Comparison of ENCODE assay signal across 8 cellular contexts in the genomic region with DNA sequence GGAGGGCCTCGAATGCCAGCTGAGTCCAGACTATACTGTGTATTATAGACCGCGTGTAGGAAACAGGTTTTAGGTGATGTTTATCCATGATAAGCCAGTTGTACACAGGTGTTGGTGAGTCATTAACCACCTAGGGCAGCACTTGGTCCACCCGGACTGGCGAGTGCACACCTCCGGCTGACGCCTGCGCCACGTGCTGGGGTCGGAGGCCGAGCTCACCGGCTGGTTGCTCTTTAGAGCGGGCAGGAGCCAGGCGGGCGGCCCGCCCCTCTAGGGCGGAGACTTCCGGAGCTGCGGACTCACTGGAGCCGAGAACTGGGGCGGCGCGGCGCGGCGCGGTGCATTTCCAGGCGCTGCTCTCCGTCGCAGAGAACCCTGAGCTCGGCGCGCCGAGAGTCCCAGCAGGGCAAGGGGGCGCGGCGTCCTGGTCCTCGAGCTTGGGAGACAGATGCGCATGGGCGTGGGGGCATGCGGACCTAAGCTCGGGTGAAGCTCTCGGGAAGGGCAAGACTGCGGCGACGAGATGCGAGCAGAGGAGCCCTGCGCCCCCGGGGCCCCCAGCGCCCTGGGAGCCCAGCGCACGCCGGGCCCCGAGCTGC. TPM values are rescaled to one million over a fixed set of nuclear protein-coding genes. Genes with fewer than 3 reads are reported as not detected.
DNase-seq lines count a peak whose midpoint lies in the region; ATAC-seq and TF ChIP-seq lines count a peak whose summit lies in the region.

A gene with protein sequence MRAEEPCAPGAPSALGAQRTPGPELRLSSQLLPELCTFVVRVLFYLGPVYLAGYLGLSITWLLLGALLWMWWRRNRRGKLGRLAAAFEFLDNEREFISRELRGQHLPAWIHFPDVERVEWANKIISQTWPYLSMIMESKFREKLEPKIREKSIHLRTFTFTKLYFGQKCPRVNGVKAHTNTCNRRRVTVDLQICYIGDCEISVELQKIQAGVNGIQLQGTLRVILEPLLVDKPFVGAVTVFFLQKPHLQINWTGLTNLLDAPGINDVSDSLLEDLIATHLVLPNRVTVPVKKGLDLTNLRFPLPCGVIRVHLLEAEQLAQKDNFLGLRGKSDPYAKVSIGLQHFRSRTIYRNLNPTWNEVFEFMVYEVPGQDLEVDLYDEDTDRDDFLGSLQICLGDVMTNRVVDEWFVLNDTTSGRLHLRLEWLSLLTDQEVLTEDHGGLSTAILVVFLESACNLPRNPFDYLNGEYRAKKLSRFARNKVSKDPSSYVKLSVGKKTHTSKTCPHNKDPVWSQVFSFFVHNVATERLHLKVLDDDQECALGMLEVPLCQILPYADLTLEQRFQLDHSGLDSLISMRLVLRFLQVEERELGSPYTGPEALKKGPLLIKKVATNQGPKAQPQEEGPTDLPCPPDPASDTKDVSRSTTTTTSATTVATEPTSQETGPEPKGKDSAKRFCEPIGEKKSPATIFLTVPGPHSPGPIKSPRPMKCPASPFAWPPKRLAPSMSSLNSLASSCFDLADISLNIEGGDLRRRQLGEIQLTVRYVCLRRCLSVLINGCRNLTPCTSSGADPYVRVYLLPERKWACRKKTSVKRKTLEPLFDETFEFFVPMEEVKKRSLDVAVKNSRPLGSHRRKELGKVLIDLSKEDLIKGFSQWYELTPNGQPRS (plus strand): TSS at position 341 of the 599 bp plus-strand sequence. CDS start 183 bp downstream, at position 524.

- no peak for TF ChIP-seq CTCF in body of pancreas (IDR thresholded peaks at IDR 0.05)

- intact Hi-C loops in body of pancreas (cut with DNase I): no loop called here

- H3K27me3 ChIP-seq in body of pancreas: no peaks in the 10 kb centered on the region
- H3K27me3 ChIP-seq in iPS-18a (ENCODE audit: control insufficient read depth, insufficient read depth, low read length): peaks cover 49% of the 10 kb centered on the region

- peak; percentile 37 for DNase-seq in Caki2 (ENCODE audit: low read depth)
- peak; percentile 52 for DNase-seq in Jurkat, Clone E6-1 (ENCODE audit: low read depth, low spot score)
- no peak for DNase-seq in SK-N-MC (ENCODE audit: low read depth, low spot score)
- DNase-seq in body of pancreas: peak; percentile 78 to 92 (median 88)
- peak; percentile 88 for DNase-seq in retina
- DNase-seq in NCI-H1694 (lab: John Stamatoyannopoulos, UW): no peak

- TF ChIP-seq POLR2A in body of pancreas (IDR thresholded peaks at IDR 0.05): peak; percentile 55 to 75 (median 60)

- 0% methylated on average over 3 to 36 of the region's 54 CpGs for WGBS in body of pancreas, 2 donors

- peak; percentile 94 for ATAC-seq in body of pancreas
- ATAC-seq in HG02870 (IDR thresholded peaks at IDR 0.05; ENCODE audit: unreplicated experiment): no peak

- no peaks in the 10 kb centered on the region for H3K9me3 ChIP-seq in SK-N-MC (ENCODE audit: low read depth, low read length)
- no peaks in the 10 kb centered on the region for H3K9me3 ChIP-seq in body of pancreas
- no peaks in the 10 kb centered on the region for H3K9me3 ChIP-seq in iPS-18a (ENCODE audit: control insufficient read depth, low read depth, low read length)

- H3K9ac ChIP-seq in SK-N-MC (ENCODE audit: insufficient read length) (no peak within 1 kb of the TSS), iPS-18a (ENCODE audit: low read length) (peak within 1 kb of the TSS; percentile 44)

- H3K27ac ChIP-seq in SK-N-MC (no peak within 1 kb of the TSS), body of pancreas (peak within 1 kb of the TSS in 1 of 4 donors; percentile 49), iPS-18a (ENCODE audit: low read length) (no peak within 1 kb of the TSS)

- H3K4me1 ChIP-seq in body of pancreas: peaks cover 22% of the 10 kb centered on the region
- no peaks in the 10 kb centered on the region for H3K4me1 ChIP-seq in iPS-18a (ENCODE audit: control insufficient read depth, low read depth, low read length)

- in situ Hi-C loops in Caki2 (cut with HindIII; ENCODE audit: low pct_unique_long_range_greater_than_20kb, low sequenced_read_pairs): no loop called here

- H3K4me3 ChIP-seq in Jurkat, Clone E6-1 (ENCODE audit: low read length): peak within 1 kb of the TSS; percentile 52
- H3K4me3 ChIP-seq in SK-N-MC (peak within 1 kb of the TSS; percentile 74), body of pancreas (peak within 1 kb of the TSS in 1 of 2 donors; percentile 29), iPS-18a (ENCODE audit: low read length) (peak within 1 kb of the TSS; percentile 76)

- no peaks in the 10 kb centered on the region for H3K36me3 ChIP-seq in SK-N-MC (ENCODE audit: insufficient read depth, low read length)
- no peaks in the 10 kb centered on the region for H3K36me3 ChIP-seq in body of pancreas (replicated peaks in 1 of 2; ENCODE audit: insufficient read depth in 1 of 2, low read depth in 2 of 2)
- H3K36me3 ChIP-seq in iPS-18a (ENCODE audit: control insufficient read depth, low read depth, low read length): no peaks in the 10 kb centered on the region

RNA-seq across cellular contexts. Expression of the gene that starts here (rescaled TPM):
- total RNA-seq in Caki2 (2014; rRNA removed; shearing (Covaris generic); ENCODE audit: low replicate concordance): 0.07 TPM in 1 of 2 replicates, not detected in the other
- polyA plus RNA-seq in Jurkat, Clone E6-1 (2012; ENCODE audit: insufficient read depth, insufficient read length): 13.9 TPM
- total RNA-seq in body of pancreas: 1 to 10 TPM; 2.0 to 6.0 TPM

Comparison
In these comparisons a context has a peak if more than half of its experiments do, and no peak if none do; other contexts are left out.
1. Peak in DNase-seq in Caki2; RNA of the gene not detected or under 1 TPM.
2. DNase-seq: peak in Jurkat, Clone E6-1 (single experiment), body of pancreas (4 of 4) and retina (single experiment); none in SK-N-MC (single experiment) and NCI-H1694 (single experiment).